ENCODE assay signal across 20 cellular contexts in genomic region chr12:117277875-117278274, GRCh38.
"Had no signal": no experiment of that assay in that cellular context is flagged by ENCODE, and none has a peak within 500 bp of the region (broad histone marks: within the 10 kb centered on the region; RNA-seq: fewer than 3 reads in every experiment).

No MANE protein-coding gene starts in this region.

- H3K4me1 Mint-ChIP-seq: stimulated activated naive CD8-positive, alpha-beta T cell treated with anti-CD3 and anti-CD28 coated beads, Interleukin-15, amount 100 ng/mL, for 72 hours had no signal

- H3K4me1 ChIP-seq: esophagus muscularis mucosa, gastroesophageal sphincter, sigmoid colon had no signal

- H3K9me3 ChIP-seq: esophagus muscularis mucosa, gastroesophageal sphincter, mucosa of descending colon, sigmoid colon had no signal

- H3K36me3 ChIP-seq: esophagus muscularis mucosa, gastroesophageal sphincter, sigmoid colon had no signal

- H3K27ac ChIP-seq: dorsolateral prefrontal cortex, epithelial cell of prostate, esophagus muscularis mucosa, gastroesophageal sphincter, sigmoid colon, skin epidermis had no signal

- ATAC-seq: gastroesophageal sphincter; mucosa of descending colon; naive thymus-derived CD8-positive, alpha-beta T cell; stimulated activated naive B cell treated with anti-CD40 and anti-IgM and Interleukin-4, amounts not matched to agents 10 μg/mL and 1 μg/mL and 100 μg/mL, for 72 hours; stimulated activated naive CD8-positive, alpha-beta T cell treated with anti-CD3 and anti-CD28 coated beads, Interleukin-15, amount 100 ng/mL, for 72 hours had no signal

- H3K36me3 Mint-ChIP-seq: naive thymus-derived CD8-positive, alpha-beta T cell; stimulated activated naive B cell treated with anti-CD40 and anti-IgM and Interleukin-4, amounts not matched to agents 10 μg/mL and 1 μg/mL and 100 μg/mL, for 72 hours had no signal

- H3K4me3 ChIP-seq: dorsolateral prefrontal cortex, esophagus muscularis mucosa, gastroesophageal sphincter, mucosa of descending colon, sigmoid colon, skin epidermis had no signal

- H3K27ac Mint-ChIP-seq: naive thymus-derived CD8-positive, alpha-beta T cell; stimulated activated naive B cell treated with anti-CD40 and anti-IgM and Interleukin-4, amounts not matched to agents 10 μg/mL and 1 μg/mL and 100 μg/mL, for 72 hours; stimulated activated naive CD8-positive, alpha-beta T cell treated with anti-CD3 and anti-CD28 coated beads, Interleukin-15, amount 100 ng/mL, for 72 hours had no signal

- DNase-seq: cortex of kidney; dorsolateral prefrontal cortex; effector memory CD4-positive, alpha-beta T cell; glutamatergic neuron; kidney glomerular epithelial cell; mammary epithelial cell; mucosa of descending colon; naive thymus-derived CD8-positive, alpha-beta T cell; posterior cingulate gyrus; sigmoid colon; stimulated activated CD4-positive, alpha-beta T cell treated with anti-CD3 and anti-CD28 coated beads, Interleukin-2, amount 100 ng/mL, for 24 hours; stimulated activated CD4-positive, alpha-beta T cell treated with anti-CD3 and anti-CD28 coated beads, Interleukin-4, amount 100 ng/mL, for 4 hours; stimulated activated naive B cell treated with anti-CD40 and anti-IgM and Interleukin-4, amounts not matched to agents 10 μg/mL and 1 μg/mL and 100 μg/mL, for 72 hours; stimulated activated naive CD8-positive, alpha-beta T cell treated with anti-CD3 and anti-CD28 coated beads, Interleukin-15, amount 100 ng/mL, for 72 hours; substantia nigra; trophoblast cell had no signal

- H3K4me3 Mint-ChIP-seq: naive thymus-derived CD8-positive, alpha-beta T cell; stimulated activated naive B cell treated with anti-CD40 and anti-IgM and Interleukin-4, amounts not matched to agents 10 μg/mL and 1 μg/mL and 100 μg/mL, for 72 hours; stimulated activated naive CD8-positive, alpha-beta T cell treated with anti-CD3 and anti-CD28 coated beads, Interleukin-15, amount 100 ng/mL, for 72 hours had no signal
